ENCODE assay signal across 22 cellular contexts in the genomic region with DNA sequence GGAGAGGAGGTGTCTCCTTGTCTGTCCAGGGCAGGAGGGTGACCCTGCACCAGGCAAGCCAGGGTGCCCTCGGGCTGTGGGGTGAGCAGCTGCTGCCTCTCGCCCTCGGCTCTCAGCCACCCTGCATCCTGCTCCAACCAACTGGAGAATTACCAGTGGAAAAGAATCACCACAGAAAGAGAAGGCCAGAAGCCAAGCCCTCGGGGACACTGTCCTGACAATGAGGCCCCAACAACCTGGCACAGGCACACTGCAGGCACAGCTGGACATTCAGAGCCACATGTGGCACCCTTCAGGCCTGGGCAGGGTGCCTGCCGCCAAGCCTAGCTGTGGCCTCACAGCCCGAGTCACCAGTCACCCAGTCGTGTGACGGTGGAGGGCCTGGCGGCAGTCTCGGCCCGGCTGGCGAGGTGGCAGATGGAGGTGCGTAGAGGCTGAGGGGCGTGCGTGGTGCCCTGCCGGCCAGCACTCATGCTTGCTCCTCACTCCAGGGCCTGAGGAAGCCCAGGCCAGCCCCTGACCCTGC. TPM values are rescaled to one million over a fixed set of nuclear protein-coding genes. Genes with fewer than 3 reads are reported as not detected.
A peak's percentile ranks its signal among the peaks of the same experiment; 100 is the strongest.
DNase-seq lines count a peak whose midpoint lies in the region; ATAC-seq and TF ChIP-seq lines count a peak whose summit lies in the region.
"Had no signal": no experiment of that assay in that cellular context is flagged by ENCODE, and none has a peak within 500 bp of the region (broad histone marks: within the 10 kb centered on the region; RNA-seq: fewer than 3 reads in every experiment).

No MANE protein-coding gene starts in this region.

- no peak for TF ChIP-seq EP300 in transverse colon (IDR thresholded peaks at IDR 0.05; ENCODE audit: low read depth)

- peaks cover 8% of the 10 kb centered on the region for H3K4me1 ChIP-seq in Panc1 (ENCODE audit: control insufficient read depth, insufficient read depth, low read length)
- no peaks in the 10 kb centered on the region for H3K4me1 ChIP-seq in osteoblast (ENCODE audit: insufficient read depth, low read length)
- peaks cover 17 to 26% (median 21%) of the 10 kb centered on the region in 3 donors for H3K4me1 ChIP-seq in esophagus squamous epithelium
- peaks cover 0 to 20% (median 11%) of the 10 kb centered on the region in 4 donors for H3K4me1 ChIP-seq in transverse colon

- H3K27me3 ChIP-seq in Panc1 (ENCODE audit: control insufficient read depth, insufficient read depth, low read length) (no peaks in the 10 kb centered on the region), osteoblast (ENCODE audit: insufficient read depth, low read length) (peaks cover 5% of the 10 kb centered on the region), esophagus squamous epithelium (peaks cover 0 to 26% (median 0%) of the 10 kb centered on the region in 4 donors), transverse colon (no peaks in the 10 kb centered on the region)
- H3K27me3 ChIP-seq: testis had no signal

- H3K36me3 ChIP-seq in Panc1 (ENCODE audit: control insufficient read depth, insufficient read depth, low read length) (no peaks in the 10 kb centered on the region), osteoblast (ENCODE audit: insufficient read depth, low read length) (no peaks in the 10 kb centered on the region), esophagus squamous epithelium (no peaks in the 10 kb centered on the region), transverse colon (no peaks in the 10 kb centered on the region)
- H3K36me3 ChIP-seq: adrenal gland had no signal

- H3K4me3 ChIP-seq in Panc1 (ENCODE audit: low read depth in 2 of 2, low read length in 2 of 2), result no peak overlapping the region
- no peak overlapping the region for H3K4me3 ChIP-seq in osteoblast (ENCODE audit: insufficient read depth, low read length)
- H3K4me3 ChIP-seq in esophagus squamous epithelium, result no peak overlapping the region
- H3K4me3 ChIP-seq in transverse colon, result no peak overlapping the region
- H3K4me3 ChIP-seq: adrenal gland, testis had no signal

- H3K9me3 ChIP-seq in Panc1 (ENCODE audit: control insufficient read depth, insufficient read depth, low read depth, low read length) (no peaks in the 10 kb centered on the region), osteoblast (ENCODE audit: low read depth, low read length) (no peaks in the 10 kb centered on the region), esophagus squamous epithelium (no peaks in the 10 kb centered on the region), transverse colon (no peaks in the 10 kb centered on the region)
- H3K9me3 ChIP-seq: adrenal gland, testis had no signal

- H3K4me2 ChIP-seq in osteoblast (ENCODE audit: insufficient read depth, low read length), result no peak overlapping the region

- no peaks in the 10 kb centered on the region for H3K79me2 ChIP-seq in osteoblast (ENCODE audit: insufficient read depth, low read length)

- in situ Hi-C loops in Panc1 (cut with HindIII; ENCODE audit: low pct_unique_long_range_greater_than_20kb, low sequenced_read_pairs), result no loop called here
- in situ Hi-C loops in transverse colon (cut with MboI; ENCODE audit: low pct_ligation_motif_present in 1 of 4, low pct_unique_long_range_greater_than_20kb in 1 of 4, low sequenced_read_pairs in 3 of 4), result no loop called here

- intact Hi-C loops in Panc1 (cut with micrococcal nuclease; ENCODE audit: unreplicated experiment) (no loop called here), esophagus squamous epithelium (cut with DNase I) (no loop called here), transverse colon (cut with DNase I; ENCODE audit: low total_unique reads) (no loop called here)

- H2AFZ ChIP-seq in osteoblast (ENCODE audit: low read length), result no peak overlapping the region

- no TSS peak for BruUV-seq in Panc1 (replicated peaks; lab: Mats Ljungman, UMichigan)

- 74 to 76% methylated on average over 3 to 6 of the region's 16 CpGs for WGBS in esophagus squamous epithelium, 2 donors
- WGBS in transverse colon (ENCODE audit: low coverage in 1 of 2), 2 donors, result 85% methylated on average over 16 of the region's 16 CpGs; no CpG with 5 or more reads in 1 of the 2 donors

- DNase-seq in AG08395 (ENCODE audit: low spot score) (peak; percentile 18), Panc1 (ENCODE audit: low read depth, low spot score) (no peak), globus pallidus (ENCODE audit: low spot score) (peak; percentile 28), osteoblast (ENCODE audit: insufficient read length, low spot score, missing footprints) (peak; percentile 91), NCI-H146 (lab: John Stamatoyannopoulos, UW) (no peak), esophagus squamous epithelium (lab: John Stamatoyannopoulos, UW) (no peak), transverse colon (no peak)
- DNase-seq: activated naive CD4-positive, alpha-beta T cell; adrenal gland; KBM-7; left colon; NCI-H1694; NCI-H526 treated with DMSO at 0.1 percent for 48 hours; SHP77; small intestine; stimulated activated CD4-positive, alpha-beta T cell treated with anti-CD3 and anti-CD28 coated beads, Interleukin-2, amount 100 ng/mL, for 24 hours; T-helper 1 cell; testis had no signal

- TF ChIP-seq CTCF in Panc1 (IDR thresholded peaks at IDR 0.05) (no peak), osteoblast (IDR thresholded peaks at IDR 0.05; ENCODE audit: extremely low read depth, low read depth, low read length) (no peak), esophagus squamous epithelium (IDR thresholded peaks at IDR 0.05) (no peak), transverse colon (IDR thresholded peaks at IDR 0.05) (no peak)

- no peak overlapping the region for H3K27ac ChIP-seq in Panc1 (ENCODE audit: low read length)
- no peak overlapping the region for H3K27ac ChIP-seq in osteoblast (ENCODE audit: low read depth, low read length)
- no peak overlapping the region for H3K27ac ChIP-seq in esophagus squamous epithelium
- H3K27ac ChIP-seq in transverse colon, result no peak overlapping the region
- H3K27ac ChIP-seq: adrenal gland, coronary artery, testis had no signal

- peak; percentile 20; the same call in 1 of the 2 replicates for ATAC-seq in Panc1
- no peak for ATAC-seq in GM18502 (IDR thresholded peaks at IDR 0.05; ENCODE audit: poor library complexity, unreplicated experiment)
- ATAC-seq: left colon; stimulated activated memory B cell treated with anti-CD40 and anti-IgM and Interleukin-4, amounts not matched to agents 10 μg/mL and 1 μg/mL and 100 μg/mL, for 72 hours had no signal

- CTCF ChIA-PET in Panc1 (lab: Charles Lee), result interaction anchor here (0.7 kb wide), 1 partner anchor 20 kb away, joined by 3 read pairs; no protein-coding TSS in a partner anchor

- TF ChIP-seq POLR2A in esophagus squamous epithelium (IDR thresholded peaks at IDR 0.05) (no peak), transverse colon (IDR thresholded peaks at IDR 0.05) (no peak)

- POLR2A ChIA-PET in Panc1 (lab: Charles Lee), result no interaction called here

- H4K20me1 ChIP-seq in osteoblast (ENCODE audit: insufficient read depth, low read length), result no peaks in the 10 kb centered on the region

RNA-seq across cellular contexts. Expression of a gene that starts 12.0 kb away (rescaled TPM):
- total RNA-seq in Panc1 (2021; ENCODE audit: unreplicated experiment), result 32.6 TPM
- polyA plus RNA-seq in Panc1 (2012; ENCODE audit: insufficient read length), result 35.5 TPM
- 61.9 and 85.4 TPM in 2 replicates for total RNA-seq in osteoblast
- total RNA-seq in esophagus squamous epithelium, result 10 to 100 TPM in 3 of 4 donors, 1 to 10 TPM in 1; 8.8 to 27.1 (median 16.8) TPM
- 10 to 100 TPM in 2 of 4 donors, 1 to 10 TPM in 2; 4.1 to 27.1 (median 11.4) TPM for total RNA-seq in transverse colon

RNA-seq across cellular contexts. Expression of a gene that starts 25.5 kb away (rescaled TPM):
- total RNA-seq in Panc1 (2021; ENCODE audit: unreplicated experiment) (57.5 TPM), osteoblast (30.9 and 35.8 TPM in 2 replicates), esophagus squamous epithelium (10 to 100 TPM; 27.9 to 44.7 (median 33.2) TPM), transverse colon (10 to 100 TPM; 24.5 to 86.8 (median 56.0) TPM)
- polyA plus RNA-seq in Panc1 (2012; ENCODE audit: insufficient read length), result 93.0 TPM

RNA-seq across cellular contexts. Expression of a gene that starts 50.6 kb away (rescaled TPM):
- total RNA-seq in Panc1 (2021; ENCODE audit: unreplicated experiment) (27.1 TPM), osteoblast (9.8 and 12.4 TPM in 2 replicates), esophagus squamous epithelium (10 to 100 TPM in 2 of 4 donors, 1 to 10 TPM in 2; 7.6 to 17.2 (median 11.8) TPM), transverse colon (10 to 100 TPM; 19.7 to 30.4 (median 25.5) TPM)
- 31.8 TPM for polyA plus RNA-seq in Panc1 (2012; ENCODE audit: insufficient read length)

RNA-seq across cellular contexts. Expression of a gene that starts 53.0 kb away (rescaled TPM):
- 4.7 TPM for total RNA-seq in Panc1 (2021; ENCODE audit: unreplicated experiment)
- 3.2 TPM for polyA plus RNA-seq in Panc1 (2012; ENCODE audit: insufficient read length)
- total RNA-seq in osteoblast, result not detected in 2 replicates
- 1 to 10 TPM; 4.9 to 8.8 (median 7.0) TPM for total RNA-seq in esophagus squamous epithelium
- under 1 TPM in 2 of 4 donors, not detected in 2; 0.20 to 0.32 TPM for total RNA-seq in transverse colon
- polyA plus RNA-seq: BJ had no signal

Comparison
In these comparisons a context has a peak if more than half of its experiments do, and no peak if none do; other contexts are left out.
1. DNase-seq: peak in AG08395 (single experiment), globus pallidus (single experiment) and osteoblast (single experiment); none in Panc1 (single experiment), NCI-H146 (single experiment), esophagus squamous epithelium (single experiment) and transverse colon (single experiment).